ENCODE assay signal across 23 cellular contexts in genomic region chr6:109033655-109034054, GRCh38.
DNase-seq lines count a peak whose midpoint lies in the region; ATAC-seq, FAIRE-seq and TF ChIP-seq lines count a peak whose summit lies in the region.
"Had no signal": no experiment of that assay in that cellular context is flagged by ENCODE, and none has a peak within 500 bp of the region (broad histone marks: within the 10 kb centered on the region; RNA-seq: fewer than 3 reads in every experiment).

No MANE protein-coding gene starts in this region.

- WGBS in psoas muscle, 3 donors = 80 to 91% (median 82%) methylated on average over 2 of the region's 2 CpGs

- FAIRE-seq in D721Med (lab: Jason Lieb, UNC) = peak; percentile 11
- FAIRE-seq: GM12878, GM19239, H1 had no signal

- DNase-seq in D721Med (ENCODE audit: insufficient read length, low spot score) (no peak), SK-N-DZ (ENCODE audit: low spot score) (peak; percentile 46), psoas muscle (no peak), 8988T (no peak), progenitor cell of endocrine pancreas (ENCODE audit: low spot score, unreplicated experiment) (no peak), lower lobe of right lung (no peak)
- DNase-seq: Caco-2; CD4-positive, CD25-positive, alpha-beta regulatory T cell; CD8-positive, alpha-beta T cell; DMS 273 treated with DMSO at 0.1 percent for 48 hours; DMS79; EL; GDM1; H7; HCEC 1CT had no signal

- no peaks in the 10 kb centered on the region for H3K27me3 Mint-ChIP-seq in progenitor cell of endocrine pancreas
- H3K27me3 Mint-ChIP-seq: B cell had no signal

- no peaks in the 10 kb centered on the region for H3K9me3 ChIP-seq in psoas muscle
- H3K9me3 ChIP-seq in lower lobe of right lung = no peaks in the 10 kb centered on the region
- H3K9me3 ChIP-seq: BLaER1, Caco-2 had no signal

- no peak for TF ChIP-seq CTCF in D721Med (IDR thresholded peaks at IDR 0.05; ENCODE audit: insufficient read depth, missing control alignments)
- no peak for TF ChIP-seq CTCF in VCaP (conservative IDR thresholded peaks at IDR 0.05)
- no peak for TF ChIP-seq CTCF in psoas muscle (IDR thresholded peaks at IDR 0.05)
- no peak for TF ChIP-seq CTCF in progenitor cell of endocrine pancreas (IDR thresholded peaks at IDR 0.05; ENCODE audit: unreplicated experiment)
- no peak for TF ChIP-seq CTCF in lower lobe of right lung (IDR thresholded peaks at IDR 0.05)

- H3K4me3 Mint-ChIP-seq in progenitor cell of endocrine pancreas (ENCODE audit: low read depth) = no peak overlapping the region
- H3K4me3 Mint-ChIP-seq: B cell; CD4-positive, CD25-positive, alpha-beta regulatory T cell; CD8-positive, alpha-beta T cell had no signal

- no peak for ATAC-seq in psoas muscle
- no peak for ATAC-seq in lower lobe of right lung
- ATAC-seq: CD8-positive, alpha-beta T cell; GM12878 had no signal

- H3K4me1 ChIP-seq in psoas muscle = peaks cover 63% of the 10 kb centered on the region
- no peaks in the 10 kb centered on the region for H3K4me1 ChIP-seq in lower lobe of right lung
- H3K4me1 ChIP-seq: BLaER1 had no signal

- H3K27ac Mint-ChIP-seq in progenitor cell of endocrine pancreas = no peak overlapping the region
- H3K27ac Mint-ChIP-seq: B cell; CD4-positive, CD25-positive, alpha-beta regulatory T cell; CD8-positive, alpha-beta T cell had no signal

- no peak overlapping the region for H3K4me3 ChIP-seq in psoas muscle
- no peak overlapping the region for H3K4me3 ChIP-seq in lower lobe of right lung
- H3K4me3 ChIP-seq: BLaER1, GM12878, GM23248 had no signal

- no peaks in the 10 kb centered on the region for H3K36me3 ChIP-seq in psoas muscle (ENCODE audit: insufficient read depth in 1 of 2, low read depth in 1 of 2)
- no peaks in the 10 kb centered on the region for H3K36me3 ChIP-seq in lower lobe of right lung
- H3K36me3 ChIP-seq: BLaER1 had no signal

- H3K9me3 Mint-ChIP-seq in progenitor cell of endocrine pancreas (ENCODE audit: low read depth) = no peaks in the 10 kb centered on the region
- H3K9me3 Mint-ChIP-seq: CD4-positive, CD25-positive, alpha-beta regulatory T cell; CD8-positive, alpha-beta T cell had no signal

- no peaks in the 10 kb centered on the region for H3K27me3 ChIP-seq in psoas muscle (ENCODE audit: insufficient read depth in 3 of 3, low read length in 2 of 3)
- H3K27me3 ChIP-seq in lower lobe of right lung (ENCODE audit: low read depth) = no peaks in the 10 kb centered on the region
- H3K27me3 ChIP-seq: BLaER1 had no signal

- no peaks in the 10 kb centered on the region for H3K4me1 Mint-ChIP-seq in progenitor cell of endocrine pancreas (ENCODE audit: low read depth)

- H3K27ac ChIP-seq in VCaP (peak overlapping the region; percentile 93), psoas muscle (peak overlapping the region; percentile 68), lower lobe of right lung (no peak overlapping the region)
- H3K27ac ChIP-seq: BLaER1, C4-2B, GM23248 had no signal

- intact Hi-C loops in psoas muscle (cut with DNase I) (no loop called here), lower lobe of right lung (cut with DNase I) (no loop called here)

- no peaks in the 10 kb centered on the region for H3K36me3 Mint-ChIP-seq in progenitor cell of endocrine pancreas (ENCODE audit: insufficient read depth)
- H3K36me3 Mint-ChIP-seq: CD8-positive, alpha-beta T cell had no signal
